8 cellular contexts compared by ENCODE assay signal in the genomic region with DNA sequence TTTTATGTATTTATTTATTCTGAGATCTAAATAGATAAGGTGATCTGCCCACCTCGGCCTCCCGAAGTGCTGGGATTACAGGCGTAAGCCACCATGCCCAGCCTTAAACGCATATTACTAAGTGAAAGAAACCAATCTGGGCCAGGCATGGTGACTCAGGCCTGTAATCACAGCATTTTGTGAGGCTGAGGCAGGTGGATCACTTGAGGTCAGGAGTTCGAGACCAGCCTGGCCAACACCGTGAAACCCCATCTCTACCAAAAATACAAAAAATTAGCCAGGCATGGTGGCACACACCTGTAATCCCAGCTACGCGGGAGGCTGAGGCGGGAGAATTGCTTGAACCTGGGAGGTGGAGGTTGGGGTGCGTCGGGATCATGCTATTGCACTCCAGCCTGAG. TPM values are rescaled to one million over a fixed set of nuclear protein-coding genes. Genes with fewer than 3 reads are reported as not detected.
"Had no signal": no experiment of that assay in that cellular context is flagged by ENCODE, and none has a peak within 500 bp of the region (broad histone marks: within the 10 kb centered on the region; RNA-seq: fewer than 3 reads in every experiment).

No MANE protein-coding gene starts in this region.

RNA-seq across cellular contexts. Expression of a gene that starts 56.9 kb away (rescaled TPM):
- total RNA-seq: OCI-LY7, PC-9, Peyer's patch, Right ventricle myocardium inferior, Right ventricle myocardium superior, RPMI7951, SJSA1, SK-MEL-5 had no signal
